6 cellular contexts compared by ENCODE assay signal in genomic region chr1:13232056-13232455, GRCh38. TPM values are rescaled to one million over a fixed set of nuclear protein-coding genes. Genes with fewer than 3 reads are reported as not detected.
"Had no signal": no experiment of that assay in that cellular context is flagged by ENCODE, and none has a peak within 500 bp of the region (broad histone marks: within the 10 kb centered on the region; RNA-seq: fewer than 3 reads in every experiment).

No MANE protein-coding gene starts in this region.

RNA-seq across cellular contexts. Expression of gene PRAMEF18, which starts 6.1 kb away (rescaled TPM):
- total RNA-seq: HT-29, LHCN-M2, MCF 10A, OCI-LY7, PC-3, SJCRH30 had no signal

RNA-seq across cellular contexts. Expression of gene PRAMEF5, which starts 21.9 kb away (rescaled TPM):
- total RNA-seq: HT-29, LHCN-M2, MCF 10A, OCI-LY7, PC-3, SJCRH30 had no signal

RNA-seq across cellular contexts. Expression of gene PRAMEF13, which starts 30.8 kb away (rescaled TPM):
- total RNA-seq: HT-29, LHCN-M2, MCF 10A, OCI-LY7, PC-3, SJCRH30 had no signal

RNA-seq across cellular contexts. Expression of gene PRAMEF8, which starts 52.9 kb away (rescaled TPM):
- total RNA-seq: HT-29, LHCN-M2, MCF 10A, OCI-LY7, PC-3, SJCRH30 had no signal
